Comparison of ENCODE assay signal across 8 cellular contexts in genomic region chr6:131136021-131136847, GRCh38. TPM values are rescaled to one million over a fixed set of nuclear protein-coding genes. Genes with fewer than 3 reads are reported as not detected.
DNase-seq lines count a peak whose midpoint lies in the region; ATAC-seq and TF ChIP-seq lines count a peak whose summit lies in the region.

No MANE protein-coding gene starts in this region.

- peaks cover 18% of the 10 kb centered on the region for H3K4me1 Mint-ChIP-seq in Calu3 (ENCODE audit: low read depth, unreplicated experiment)
- peaks cover 22% of the 10 kb centered on the region for H3K4me1 Mint-ChIP-seq in HFFc6 (ENCODE audit: low read depth)

- no peak for DNase-seq in Calu3
- peak; percentile 28 for DNase-seq in HFFc6
- DNase-seq in fibroblast of villous mesenchyme (ENCODE audit: low read depth) = peak; percentile 49

- no peaks in the 10 kb centered on the region for H3K27me3 ChIP-seq in neuron (ENCODE audit: insufficient read depth, low read length)

- peaks cover 6% of the 10 kb centered on the region for H3K4me1 ChIP-seq in neuron (ENCODE audit: insufficient read depth, low read length)

- no peaks in the 10 kb centered on the region for H3K27me3 Mint-ChIP-seq in Calu3 (ENCODE audit: unreplicated experiment)
- H3K27me3 Mint-ChIP-seq in HFFc6 (ENCODE audit: insufficient read depth) = peaks cover 1% of the 10 kb centered on the region; the same call in 1 of the 2 replicates

- intact Hi-C loops in Calu3 (cut with micrococcal nuclease; ENCODE audit: unreplicated experiment) = loop anchor here (5.0 kb wide), 1 partner anchor 36 kb away; no protein-coding TSS in a partner anchor

- peak overlapping the region; percentile 86 for H3K27ac Mint-ChIP-seq in Calu3 (ENCODE audit: unreplicated experiment)
- peak overlapping the region; percentile 87 for H3K27ac Mint-ChIP-seq in HFFc6

- peaks cover 25% of the 10 kb centered on the region for H3K36me3 Mint-ChIP-seq in Calu3 (ENCODE audit: insufficient read depth, unreplicated experiment)
- no peaks in the 10 kb centered on the region for H3K36me3 Mint-ChIP-seq in HFFc6 (ENCODE audit: low read depth)

- no peak for TF ChIP-seq CTCF in Calu3 (IDR thresholded peaks at IDR 0.05; ENCODE audit: unreplicated experiment)
- no peak for TF ChIP-seq CTCF in HFFc6 (IDR thresholded peaks at IDR 0.05)
- TF ChIP-seq CTCF in WI38 (IDR thresholded peaks at IDR 0.05; ENCODE audit: low read depth, low read length) = no peak
- TF ChIP-seq CTCF in fibroblast of villous mesenchyme (IDR thresholded peaks at IDR 0.05; ENCODE audit: insufficient read depth, low read depth, low read length) = no peak

- H3K9me3 ChIP-seq in neuron (ENCODE audit: low read length) = no peaks in the 10 kb centered on the region

- H3K9me3 Mint-ChIP-seq in Calu3 (ENCODE audit: low read depth, unreplicated experiment) (no peaks in the 10 kb centered on the region), HFFc6 (no peaks in the 10 kb centered on the region)

- CTCF ChIA-PET in Calu3 (lab: Charles Lee) = no interaction called here

- TSS peak; percentile 40 for BruUV-seq in Calu3 (replicated peaks; lab: Mats Ljungman, UMichigan)

- ATAC-seq in HG02642 (IDR thresholded peaks at IDR 0.05; ENCODE audit: poor library complexity, unreplicated experiment) (no peak), GM21717 (IDR thresholded peaks at IDR 0.05; ENCODE audit: unreplicated experiment) (no peak), HG03159 (IDR thresholded peaks at IDR 0.05; ENCODE audit: unreplicated experiment) (no peak)

- no peaks in the 10 kb centered on the region for H3K36me3 ChIP-seq in neuron (ENCODE audit: insufficient read depth, low read length)

- H3K4me3 Mint-ChIP-seq in Calu3 (ENCODE audit: low read depth, unreplicated experiment) (peak overlapping the region; percentile 81), HFFc6 (peak overlapping the region; percentile 92)

- H3K4me3 ChIP-seq in WI38 (ENCODE audit: low read depth, low read length) (peak overlapping the region; percentile 71), fibroblast of villous mesenchyme (ENCODE audit: low read depth, low read length) (peak overlapping the region; percentile 73), neuron (ENCODE audit: low read length) (peak overlapping the region; percentile 51)

- H2AFZ ChIP-seq in neuron (ENCODE audit: low read depth, low read length) = peak overlapping the region; percentile 93

RNA-seq across cellular contexts. Expression of gene AKAP7, which starts 1.0 kb away (rescaled TPM):
- total RNA-seq in Calu3 (2022) = 6.7 and 7.7 TPM in 2 replicates
- total RNA-seq in HFFc6 (2021; fragmentation: NEBNext Ultra II Directional; extraction: Animal tissue kit (Norgen Biotek cat#: 25700)) = 1 to 10 TPM; 1.1 to 3.9 (median 3.0) TPM
- total RNA-seq in fibroblast of villous mesenchyme = 4.2 and 4.7 TPM in 2 replicates
